ENCODE assay signal across 32 cellular contexts in the genomic region with DNA sequence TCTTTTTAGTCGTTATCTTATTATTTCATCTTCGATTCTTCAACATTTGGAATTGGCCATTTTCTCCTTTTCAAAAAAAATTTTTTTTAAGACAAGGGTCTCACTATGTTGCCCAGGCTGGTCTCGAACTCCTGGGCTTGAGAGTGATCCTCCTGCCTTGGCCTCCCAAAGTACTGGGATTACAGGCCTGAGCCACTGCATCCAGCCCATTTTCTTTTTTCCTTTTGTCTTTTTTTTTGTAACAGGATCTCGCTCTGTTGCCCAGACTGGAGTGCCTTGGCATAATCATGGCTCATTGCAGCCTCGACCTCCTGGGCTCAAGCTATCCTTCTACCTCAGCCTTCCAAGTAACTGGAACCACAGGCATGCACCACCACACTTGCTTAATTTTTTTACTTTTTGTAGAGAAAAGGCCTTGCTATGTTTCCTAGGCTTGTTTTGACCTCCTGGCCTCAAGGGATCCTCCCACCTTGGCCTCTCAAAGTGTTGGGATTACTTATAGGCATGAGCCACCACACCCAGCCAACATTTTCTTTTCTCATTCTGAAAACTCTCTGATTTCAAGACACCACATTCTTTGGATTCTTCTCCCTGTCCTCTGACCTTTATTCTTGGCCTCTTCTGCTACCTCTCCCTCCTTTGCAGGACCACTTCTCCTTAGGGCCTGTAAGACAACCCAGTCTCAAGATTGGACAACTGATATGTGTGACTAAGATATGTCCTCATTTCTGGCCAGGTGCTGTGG. TPM values are rescaled to one million over a fixed set of nuclear protein-coding genes. Genes with fewer than 3 reads are reported as not detected.
DNase-seq lines count a peak whose midpoint lies in the region; ATAC-seq, FAIRE-seq and TF ChIP-seq lines count a peak whose summit lies in the region.
"Had no signal": no experiment of that assay in that cellular context is flagged by ENCODE, and none has a peak within 500 bp of the region (broad histone marks: within the 10 kb centered on the region; RNA-seq: fewer than 3 reads in every experiment).

No MANE protein-coding gene starts in this region.

- H3K27ac Mint-ChIP-seq in GM23338, result no peak overlapping the region
- H3K27ac Mint-ChIP-seq: activated CD4-positive, alpha-beta T cell treated with anti-CD3 and anti-CD28 coated beads, Interleukin-2, amount 10 ng/mL, durations not matched to agents 24 days and 14 days; activated T-cell treated with anti-CD3 and anti-CD28 coated beads, Interleukin-2, amount 50 U/mL, for 72 hours; progenitor cell of endocrine pancreas had no signal

- H3K27ac ChIP-seq in GM23338 (ENCODE audit: low read depth), result no peak overlapping the region
- no peak overlapping the region for H3K27ac ChIP-seq in PC-9
- H3K27ac ChIP-seq in gastroesophageal sphincter, result no peak overlapping the region
- H3K27ac ChIP-seq in small intestine (ENCODE audit: low read depth in 1 of 2, low read length in 1 of 2), result no peak overlapping the region
- H3K27ac ChIP-seq: body of pancreas, epithelial cell of prostate, heart right ventricle, SJCRH30, suprapubic skin, uterus, WERI-Rb-1 had no signal

- TF ChIP-seq CTCF in GM23338 (conservative IDR thresholded peaks at IDR 0.05; ENCODE audit: low read depth in 2 of 2) (no peak), PC-9 (conservative IDR thresholded peaks at IDR 0.05) (no peak), gastroesophageal sphincter (IDR thresholded peaks at IDR 0.05) (no peak)

- WGBS in gastroesophageal sphincter (ENCODE audit: low coverage in 1 of 2), 2 donors, result 76 to 93% methylated on average over 5 of the region's 5 CpGs
- WGBS in small intestine, 3 donors, result 78 to 87% (median 83%) methylated on average over 5 of the region's 5 CpGs

- POLR2A ChIA-PET in PC-9 (lab: Charles Lee; ENCODE audit: unreplicated experiment), result interaction anchor here (0.5 kb wide), 1 partner anchor 166 kb away, joined by 3 read pairs; no protein-coding TSS in a partner anchor

- H3F3A ChIP-seq in GM23338 (replicated peaks; ENCODE audit: low read depth) (no peaks in the 10 kb centered on the region), PC-9 (ENCODE audit: insufficient read depth, low read depth) (no peaks in the 10 kb centered on the region)

- H3K4me2 ChIP-seq in GM23338, result no peak overlapping the region
- no peak overlapping the region for H3K4me2 ChIP-seq in PC-9

- TF ChIP-seq POLR2A in gastroesophageal sphincter (IDR thresholded peaks at IDR 0.05), result no peak

- no TSS peak for BruUV-seq in PC-9 (replicated peaks; lab: Mats Ljungman, UMichigan)

- no peaks in the 10 kb centered on the region; the same call in 1 of the 3 replicates for H3K9me3 Mint-ChIP-seq in GM23338
- H3K9me3 Mint-ChIP-seq: activated CD4-positive, alpha-beta T cell treated with anti-CD3 and anti-CD28 coated beads, Interleukin-2, amount 10 ng/mL, durations not matched to agents 24 days and 14 days; activated T-cell treated with anti-CD3 and anti-CD28 coated beads, Interleukin-2, amount 50 U/mL, for 72 hours had no signal

- H4K20me1 ChIP-seq in GM23338 (replicated peaks; ENCODE audit: insufficient read depth), result no peaks in the 10 kb centered on the region
- H4K20me1 ChIP-seq in PC-9 (ENCODE audit: insufficient read depth), result no peaks in the 10 kb centered on the region

- intact Hi-C loops in PC-9 (cut with micrococcal nuclease; ENCODE audit: unreplicated experiment), result loop anchor here (2.0 to 5.0 kb wide), 2 partner anchors 364 to 413 kb away; partner anchors contain the start of genes CHML and OPN3
- intact Hi-C loops in sciatic nerve (cut with DNase I), result no loop called here

- H3K4me1 ChIP-seq in GM23338 (ENCODE audit: insufficient read depth), result peaks cover 10% of the 10 kb centered on the region; the same call in 1 of the 2 replicates
- peaks cover 8% of the 10 kb centered on the region; the same call in 1 of the 2 replicates for H3K4me1 ChIP-seq in PC-9 (replicated peaks; ENCODE audit: insufficient read depth)
- H3K4me1 ChIP-seq in gastroesophageal sphincter, result no peaks in the 10 kb centered on the region
- no peaks in the 10 kb centered on the region for H3K4me1 ChIP-seq in small intestine (ENCODE audit: control insufficient read depth in 2 of 2, insufficient read depth in 1 of 2, low read depth in 1 of 2, low read length in 1 of 2)
- H3K4me1 ChIP-seq: body of pancreas, heart right ventricle, SJCRH30, suprapubic skin, uterus had no signal

- H2AFZ ChIP-seq in GM23338, result no peak overlapping the region
- H2AFZ ChIP-seq in PC-9, result no peak overlapping the region

- H3K27me3 ChIP-seq in GM23338 (ENCODE audit: insufficient read depth), result no peaks in the 10 kb centered on the region
- no peaks in the 10 kb centered on the region for H3K27me3 ChIP-seq in PC-9 (ENCODE audit: insufficient read depth, low read depth)
- H3K27me3 ChIP-seq in gastroesophageal sphincter, result peaks cover 14% of the 10 kb centered on the region
- H3K27me3 ChIP-seq in small intestine (ENCODE audit: control insufficient read depth in 2 of 2, insufficient read depth in 2 of 2, low read length in 2 of 2), result no peaks in the 10 kb centered on the region
- H3K27me3 ChIP-seq: body of pancreas, SJCRH30, suprapubic skin, uterus had no signal

- H3K9me2 ChIP-seq in GM23338 (ENCODE audit: insufficient read depth) (no peaks in the 10 kb centered on the region), PC-9 (ENCODE audit: insufficient read depth) (no peaks in the 10 kb centered on the region)

- H3K27me3 Mint-ChIP-seq in GM23338 (ENCODE audit: insufficient read depth, low read depth, poor library complexity), result peaks cover 9% of the 10 kb centered on the region
- H3K27me3 Mint-ChIP-seq: activated CD4-positive, alpha-beta T cell treated with anti-CD3 and anti-CD28 coated beads, Interleukin-2, amount 10 ng/mL, durations not matched to agents 24 days and 14 days had no signal

- H3K79me2 ChIP-seq in GM23338 (replicated peaks; ENCODE audit: insufficient read depth) (no peaks in the 10 kb centered on the region), PC-9 (ENCODE audit: low read depth) (no peaks in the 10 kb centered on the region)

- peaks cover 19% of the 10 kb centered on the region for H3K4me1 Mint-ChIP-seq in GM23338
- H3K4me1 Mint-ChIP-seq: activated CD4-positive, alpha-beta T cell treated with anti-CD3 and anti-CD28 coated beads, Interleukin-2, amount 10 ng/mL, durations not matched to agents 24 days and 14 days had no signal

- no peaks in the 10 kb centered on the region for H3K36me3 ChIP-seq in GM23338 (ENCODE audit: insufficient read depth)
- no peaks in the 10 kb centered on the region for H3K36me3 ChIP-seq in PC-9 (ENCODE audit: low read depth)
- no peaks in the 10 kb centered on the region for H3K36me3 ChIP-seq in gastroesophageal sphincter
- H3K36me3 ChIP-seq in small intestine (ENCODE audit: control insufficient read depth in 2 of 2, insufficient read depth in 2 of 2, low read length in 2 of 2), result no peaks in the 10 kb centered on the region
- H3K36me3 ChIP-seq: heart right ventricle, SJCRH30, suprapubic skin, uterus, WERI-Rb-1 had no signal

- H3K9me3 ChIP-seq in PC-9 (ENCODE audit: insufficient read depth, low read depth), result no peaks in the 10 kb centered on the region
- H3K9me3 ChIP-seq in gastroesophageal sphincter, result no peaks in the 10 kb centered on the region
- H3K9me3 ChIP-seq in small intestine (ENCODE audit: control insufficient read depth, low read depth), result no peaks in the 10 kb centered on the region
- H3K9me3 ChIP-seq: body of pancreas, heart right ventricle, SJCRH30, suprapubic skin, uterus had no signal

- TF ChIP-seq EP300 in gastroesophageal sphincter (IDR thresholded peaks at IDR 0.05), result no peak

- no peak overlapping the region for H3K4me3 Mint-ChIP-seq in GM23338
- H3K4me3 Mint-ChIP-seq: activated CD4-positive, alpha-beta T cell treated with anti-CD3 and anti-CD28 coated beads, Interleukin-2, amount 10 ng/mL, durations not matched to agents 24 days and 14 days; activated T-cell treated with anti-CD3 and anti-CD28 coated beads, Interleukin-2, amount 50 U/mL, for 72 hours had no signal

- H3K4me3 ChIP-seq in GM23338, result no peak overlapping the region
- H3K4me3 ChIP-seq in PC-9, result no peak overlapping the region
- H3K4me3 ChIP-seq in gastroesophageal sphincter, result no peak overlapping the region
- H3K4me3 ChIP-seq in small intestine (ENCODE audit: low read depth in 1 of 2, low read length in 2 of 2), result no peak overlapping the region
- H3K4me3 ChIP-seq: body of pancreas, heart right ventricle, SJCRH30, suprapubic skin, uterus had no signal

- CTCF ChIA-PET in PC-9 (lab: Charles Lee), result interaction anchor here (0.6 kb wide), 1 partner anchor 15 kb away, joined by 4 read pairs; no protein-coding TSS in a partner anchor

- no peaks in the 10 kb centered on the region for H3K36me3 Mint-ChIP-seq in GM23338 (ENCODE audit: low read depth)

- ATAC-seq in GM23338, result no peak
- peak; percentile 64 for ATAC-seq in gastroesophageal sphincter
- ATAC-seq in sciatic nerve, result peak; percentile 38
- ATAC-seq in GM21723 (IDR thresholded peaks at IDR 0.05; ENCODE audit: unreplicated experiment), result no peak
- ATAC-seq: activated T-cell treated with anti-CD3 and anti-CD28 coated beads, Interleukin-2, amount 50 U/mL, for 72 hours; body of pancreas; heart right ventricle; HepG2; left colon had no signal

- DNase-seq in GM23338 (ENCODE audit: low spot score) (peak; percentile 37), PC-9 (peak; percentile 46 to 61), sciatic nerve (ENCODE audit: low spot score) (no peak), small intestine (no peak), HT-29 (ENCODE audit: low spot score) (no peak)
- DNase-seq in NK-92 treated with Interleukin-12 subunit alpha and Interleukin-12 subunit beta, amount 100 ng/mL, for 24 hours (lab: John Stamatoyannopoulos, UW), result no peak
- DNase-seq: activated CD4-positive, alpha-beta T cell treated with anti-CD3 and anti-CD28 coated beads, Interleukin-2, amount 10 ng/mL, durations not matched to agents 24 days and 14 days; activated naive CD4-positive, alpha-beta T cell; activated T-cell treated with anti-CD3 and anti-CD28 coated beads, Interleukin-2, amount 50 U/mL, for 72 hours; body of pancreas; cerebellar nuclear complex; foreskin fibroblast; HCEC 1CT; heart right ventricle; left colon; mesenchymal stem cell; NCI-H1048; NCI-H187; NCI-H524 treated with DMSO at 0.1 percent for 48 hours; SJCRH30; stimulated activated naive CD4-positive, alpha-beta T cell; T1000; uterus; WERI-Rb-1 had no signal

- FAIRE-seq in small intestine (lab: Jason Lieb, UNC), result no peak
- FAIRE-seq: HepG2 had no signal

TF ChIP-seq in GM23338, 12 proteins besides CTCF, POLR2A, EP300 and RAD21 (continues in another document):
- no peak for TF ChIP-seq POLR2AphosphoS5 (IDR thresholded peaks at IDR 0.05; ENCODE audit: low read depth)

RNA-seq across cellular contexts. Expression of gene MAP1LC3C, which starts 6.0 kb away (rescaled TPM):
- total RNA-seq in GM23338 (2014; rRNA removed; shearing (Covaris generic)), result 1.1 and 1.7 TPM in 2 replicates
- polyA plus RNA-seq in GM23338 (2016; fragmentation: Nextera tagmentation; extraction: Ambion mirVana) (0.61 and 1.2 TPM in 2 replicates), small intestine (1 to 10 TPM in 1 of 3 donors, not detected in 2; 3.1 TPM)
- total RNA-seq in PC-9 (2021) (0.68 and 1.2 TPM in 2 replicates), gastroesophageal sphincter (10 to 100 TPM in 2 of 4 donors, 1 to 10 TPM in 2; 3.5 to 32.6 (median 9.7) TPM), sciatic nerve (2.0 TPM)
- total RNA-seq in HT-29 (2014; rRNA removed; shearing (Covaris generic)), result not detected in 2 replicates
- total RNA-seq: activated CD4-positive, alpha-beta T cell treated with anti-CD3 and anti-CD28 coated beads, Interleukin-2, amount 10 ng/mL, durations not matched to agents 24 days and 14 days; activated T-cell treated with anti-CD3 and anti-CD28 coated beads, Interleukin-2, amount 50 U/mL, for 72 hours; HepG2; progenitor cell of endocrine pancreas had no signal
- polyA plus RNA-seq: HepG2 had no signal

RNA-seq across cellular contexts. Expression of gene BECN2, which starts 47.4 kb away (rescaled TPM):
- not detected in 2 replicates for total RNA-seq in GM23338 (2014; rRNA removed; shearing (Covaris generic))
- not detected in 2 replicates for polyA plus RNA-seq in GM23338 (2016; fragmentation: Nextera tagmentation; extraction: Ambion mirVana)
- 0.30 and 0.37 TPM in 2 replicates for total RNA-seq in PC-9 (2021)
- not detected for total RNA-seq in gastroesophageal sphincter
- total RNA-seq in sciatic nerve, result not detected
- polyA plus RNA-seq in small intestine, result not detected
- not detected in 2 replicates for total RNA-seq in HT-29 (2014; rRNA removed; shearing (Covaris generic))
- total RNA-seq: activated CD4-positive, alpha-beta T cell treated with anti-CD3 and anti-CD28 coated beads, Interleukin-2, amount 10 ng/mL, durations not matched to agents 24 days and 14 days; activated T-cell treated with anti-CD3 and anti-CD28 coated beads, Interleukin-2, amount 50 U/mL, for 72 hours; body of pancreas; heart right ventricle; HepG2; left colon; LHCN-M2; progenitor cell of endocrine pancreas; SJCRH30; suprapubic skin; uterus had no signal
- polyA plus RNA-seq: adipose tissue, heart right ventricle, HepG2 had no signal

Comparison
In these comparisons a context has a peak if more than half of its experiments do, and no peak if none do; other contexts are left out.
1. ATAC-seq: peak in gastroesophageal sphincter (single experiment) and sciatic nerve (single experiment); none in GM23338 (single experiment) and GM21723 (single experiment).
2. DNase-seq: peak in GM23338 (single experiment) and PC-9 (2 of 2); none in sciatic nerve (single experiment), small intestine (single experiment), HT-29 (single experiment) and NK-92 treated with Interleukin-12 subunit alpha and Interleukin-12 subunit beta, amount 100 ng/mL, for 24 hours (single experiment).